ENCODE assay signal across 8 cellular contexts in the genomic region with DNA sequence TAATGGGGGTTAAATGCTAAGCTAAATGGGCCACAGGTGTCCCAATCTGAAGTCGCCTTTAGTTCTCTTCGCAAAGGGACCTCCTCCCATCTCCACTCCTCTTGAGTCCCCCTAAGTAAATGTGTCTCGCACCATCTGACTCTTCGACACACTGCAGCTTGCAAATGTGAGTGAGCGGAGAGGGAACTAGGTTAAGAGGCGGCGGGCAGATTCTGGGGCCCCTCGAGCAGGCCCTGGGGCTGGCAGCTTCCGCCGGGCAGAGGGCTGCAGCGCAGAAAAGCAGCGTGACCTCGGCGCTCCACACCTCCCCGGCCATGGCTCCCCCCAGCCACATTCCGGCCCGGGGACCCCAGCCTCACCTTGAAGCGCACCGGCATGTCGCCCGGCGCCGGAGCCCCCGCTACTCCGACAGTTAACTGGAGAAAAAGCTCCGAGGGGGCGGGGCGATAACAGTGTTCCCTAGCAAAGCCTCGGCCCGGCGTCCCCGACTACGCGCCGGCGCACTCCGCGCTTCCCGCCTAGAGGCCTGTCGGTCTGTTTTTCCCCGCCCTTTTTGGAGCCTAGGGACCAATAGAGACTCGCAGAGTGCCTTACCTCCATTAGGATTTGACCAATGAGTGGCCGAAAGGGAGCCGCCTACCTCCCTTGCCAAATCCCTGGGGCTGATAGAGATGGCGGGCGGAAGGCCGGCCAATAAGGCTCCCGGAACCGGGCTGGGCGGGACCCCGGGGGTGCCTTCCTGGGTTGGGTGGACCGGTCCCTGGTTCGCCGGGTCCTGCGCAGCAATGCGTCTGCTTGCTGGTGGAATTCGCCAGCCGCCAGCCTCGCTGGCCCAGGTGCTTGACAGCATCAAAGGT. TPM values are rescaled to one million over a fixed set of nuclear protein-coding genes. Genes with fewer than 3 reads are reported as not detected.
DNase-seq lines count a peak whose midpoint lies in the region; ATAC-seq, FAIRE-seq and TF ChIP-seq lines count a peak whose summit lies in the region.

Gene MDM1, minus strand, starts transcription at position 494 of the 857 bp plus-strand sequence. Its CDS starts 117 bp downstream, at position 377.

- H3K9me3 ChIP-seq in SU-DHL-6 (ENCODE audit: insufficient read depth, low read length) (no peaks in the 10 kb centered on the region), pancreas (no peaks in the 10 kb centered on the region), tibial artery (no peaks in the 10 kb centered on the region)

- TF ChIP-seq CTCF in SU-DHL-6 (IDR thresholded peaks at IDR 0.05; ENCODE audit: insufficient read depth, low read length, poor library complexity, severe bottlenecking) (no peak), pancreas (IDR thresholded peaks at IDR 0.05) (no peak), tibial artery (IDR thresholded peaks at IDR 0.05) (no peak)

- peak; percentile 35 for TF ChIP-seq POLR2A in GM10847 (IDR thresholded peaks at IDR 0.05; ENCODE audit: extremely low read depth, insufficient read length)

- H3K4me1 Mint-ChIP-seq in activated naive CD8-positive, alpha-beta T cell treated with anti-CD3 and anti-CD28 coated beads, Interleukin-2, amount 10 ng/mL, durations not matched to agents 7 days and 5 days = peaks cover 36% of the 10 kb centered on the region

- peak; percentile 98 for ATAC-seq in HG02678 (IDR thresholded peaks at IDR 0.05; ENCODE audit: unreplicated experiment)
- peak; percentile 98 for ATAC-seq in activated naive CD8-positive, alpha-beta T cell treated with anti-CD3 and anti-CD28 coated beads, Interleukin-2, amount 10 ng/mL, durations not matched to agents 7 days and 5 days (ENCODE audit: low read depth)
- peak; percentile 99 for ATAC-seq in Right ventricle myocardium superior (ENCODE audit: poor library complexity)
- ATAC-seq in pancreas = peak; percentile 98 to 100 (median 99)

- no peaks in the 10 kb centered on the region for H3F3A ChIP-seq in SU-DHL-6 (ENCODE audit: insufficient read depth)

- peak within 1 kb of the TSS; percentile 69 for H3K9ac ChIP-seq in SU-DHL-6 (ENCODE audit: low read length)

- peak within 1 kb of the TSS; percentile 79 for H3K4me3 ChIP-seq in SU-DHL-6 (ENCODE audit: insufficient read depth, low read length, poor library complexity, severe bottlenecking)
- H3K4me3 ChIP-seq in pancreas = peak within 1 kb of the TSS; percentile 53 to 87 (median 76)
- peak within 1 kb of the TSS; percentile 77 to 85 for H3K4me3 ChIP-seq in tibial artery

- FAIRE-seq in pancreas (lab: Jason Lieb, UNC) = peak; percentile 92

- 0 to 1% methylated on average over 51 to 59 of the region's 59 CpGs for WGBS in pancreas, 2 donors

- peaks cover 0 to 8% (median 6%) of the 10 kb centered on the region in 3 donors for H3K4me1 ChIP-seq in pancreas
- H3K4me1 ChIP-seq in tibial artery = peaks cover 0 to 16% (median 7%) of the 10 kb centered on the region in 4 donors

- H3K36me3 ChIP-seq in SU-DHL-6 (ENCODE audit: low read length) (no peaks in the 10 kb centered on the region), pancreas (no peaks in the 10 kb centered on the region), tibial artery (peaks cover 0 to 6% (median 0%) of the 10 kb centered on the region in 3 donors)

- peak within 1 kb of the TSS; percentile 91 for H3K4me3 Mint-ChIP-seq in activated naive CD8-positive, alpha-beta T cell treated with anti-CD3 and anti-CD28 coated beads, Interleukin-2, amount 10 ng/mL, durations not matched to agents 7 days and 5 days

- DNase-seq in NCI-H128 (lab: John Stamatoyannopoulos, UW; ENCODE audit: unreplicated experiment) (peak; percentile 98), Right ventricle myocardium superior (peak; percentile 98), pancreas (peak; percentile 95 to 99 (median 98)), tibial artery (peak; percentile 98)
- DNase-seq in activated naive CD8-positive, alpha-beta T cell treated with anti-CD3 and anti-CD28 coated beads, Interleukin-2, amount 10 ng/mL, durations not matched to agents 7 days and 5 days = peak; percentile 93

- H3K36me3 Mint-ChIP-seq in activated naive CD8-positive, alpha-beta T cell treated with anti-CD3 and anti-CD28 coated beads, Interleukin-2, amount 10 ng/mL, durations not matched to agents 7 days and 5 days = peaks cover 8% of the 10 kb centered on the region

- H3K4me2 ChIP-seq in SU-DHL-6 (ENCODE audit: low read depth, low read length, poor library complexity, severe bottlenecking) = peak within 1 kb of the TSS; percentile 84

- intact Hi-C loops in Right ventricle myocardium superior (cut with DNase I) (no loop called here), pancreas (cut with DNase I) (no loop called here), tibial artery (cut with DNase I; ENCODE audit: low total_unique reads) (no loop called here)

- no peaks in the 10 kb centered on the region for H3K9me2 ChIP-seq in SU-DHL-6 (replicated peaks; ENCODE audit: insufficient read depth, low read length)

- H3K27me3 ChIP-seq in SU-DHL-6 (ENCODE audit: low read length) = no peaks in the 10 kb centered on the region
- no peaks in the 10 kb centered on the region for H3K27me3 ChIP-seq in pancreas
- no peaks in the 10 kb centered on the region for H3K27me3 ChIP-seq in tibial artery

- H3K27me3 Mint-ChIP-seq in activated naive CD8-positive, alpha-beta T cell treated with anti-CD3 and anti-CD28 coated beads, Interleukin-2, amount 10 ng/mL, durations not matched to agents 7 days and 5 days = peaks cover 15% of the 10 kb centered on the region

- H2AFZ ChIP-seq in SU-DHL-6 (ENCODE audit: low read depth, low read length, severe bottlenecking) = peak within 1 kb of the TSS; percentile 92

- H3K79me2 ChIP-seq in SU-DHL-6 (ENCODE audit: insufficient read depth, low read length) = peaks cover 17% of the 10 kb centered on the region; the same call in 1 of the 2 replicates

- H3K27ac ChIP-seq in SU-DHL-6 (ENCODE audit: low read depth, low read length) = peak within 1 kb of the TSS; percentile 59
- H3K27ac ChIP-seq in pancreas = peak within 1 kb of the TSS in 2 of 4 donors; percentile 47 to 54
- peak within 1 kb of the TSS; percentile 73 to 75 for H3K27ac ChIP-seq in tibial artery

- no peaks in the 10 kb centered on the region for H3K9me3 Mint-ChIP-seq in activated naive CD8-positive, alpha-beta T cell treated with anti-CD3 and anti-CD28 coated beads, Interleukin-2, amount 10 ng/mL, durations not matched to agents 7 days and 5 days

- peak within 1 kb of the TSS; percentile 78 for H3K27ac Mint-ChIP-seq in activated naive CD8-positive, alpha-beta T cell treated with anti-CD3 and anti-CD28 coated beads, Interleukin-2, amount 10 ng/mL, durations not matched to agents 7 days and 5 days

- POLR2A ChIA-PET in activated naive CD8-positive, alpha-beta T cell treated with anti-CD3 and anti-CD28 coated beads, Interleukin-2, amount 10 ng/mL, durations not matched to agents 7 days and 5 days (lab: Charles Lee) = interaction anchor here (0.6 to 1.6 kb wide), 9 partner anchors 18 to 476 kb away, joined by 3 to 4 read pairs (median 3); partner anchors contain the start of genes MDM2 and RAP1B

- H4K20me1 ChIP-seq in SU-DHL-6 (ENCODE audit: low read depth, low read length) = no peaks in the 10 kb centered on the region

RNA-seq across cellular contexts. Expression of gene MDM1, which starts in this region (rescaled TPM):
- total RNA-seq in activated naive CD8-positive, alpha-beta T cell treated with anti-CD3 and anti-CD28 coated beads, Interleukin-2, amount 10 ng/mL, durations not matched to agents 7 days and 5 days = 10 to 100 TPM; 23.2 to 24.0 TPM
- total RNA-seq in Right ventricle myocardium superior (7.3 TPM), pancreas (1 to 10 TPM; 3.4 to 9.5 (median 4.6) TPM)
- polyA plus RNA-seq in pancreas = 10 to 100 TPM in 1 of 2 donors, 1 to 10 TPM in 1; 5.8 to 10.4 TPM
